Comparison of ENCODE assay signal across 12 cellular contexts in genomic region chr5:16808936-16809815, GRCh38.
DNase-seq lines count a peak whose midpoint lies in the region; ATAC-seq and TF ChIP-seq lines count a peak whose summit lies in the region.
"Had no signal": no experiment of that assay in that cellular context is flagged by ENCODE, and none has a peak within 500 bp of the region (broad histone marks: within the 10 kb centered on the region; RNA-seq: fewer than 3 reads in every experiment).

No MANE protein-coding gene starts in this region.

- CTCF ChIA-PET in AG04449 (lab: Yijun Ruan, JAX), result interaction anchor here (1.2 to 2.8 kb wide), 4 partner anchors 18 to 381 kb away, joined by 3 to 21 read pairs (median 8); no protein-coding TSS in a partner anchor

- H3K27me3 Mint-ChIP-seq in osteocyte (ENCODE audit: unreplicated experiment), result no peaks in the 10 kb centered on the region
- H3K27me3 Mint-ChIP-seq: activated CD4-positive, alpha-beta memory T cell treated with anti-CD3 and anti-CD28 coated beads, Interleukin-2, amount 10 ng/mL, durations not matched to agents 7 days and 5 days had no signal

- H3K9me3 Mint-ChIP-seq in osteocyte (ENCODE audit: unreplicated experiment), result no peaks in the 10 kb centered on the region
- H3K9me3 Mint-ChIP-seq: activated CD4-positive, alpha-beta memory T cell treated with anti-CD3 and anti-CD28 coated beads, Interleukin-2, amount 10 ng/mL, durations not matched to agents 7 days and 5 days; neural crest cell had no signal

- TF ChIP-seq CTCF in AG04449 (IDR thresholded peaks at IDR 0.05; ENCODE audit: insufficient read depth, low read length, missing control alignments), result no peak
- no peak for TF ChIP-seq CTCF in RWPE2 (IDR thresholded peaks at IDR 0.05; ENCODE audit: poor library complexity, severe bottlenecking)
- TF ChIP-seq CTCF in osteocyte (IDR thresholded peaks at IDR 0.05), result no peak

- ATAC-seq in RWPE2 (ENCODE audit: low read depth) (no peak), HG02798 (IDR thresholded peaks at IDR 0.05; ENCODE audit: poor library complexity, unreplicated experiment) (no peak), GM18868 (IDR thresholded peaks at IDR 0.05; ENCODE audit: unreplicated experiment) (no peak)

- H3K27ac Mint-ChIP-seq in osteocyte (ENCODE audit: unreplicated experiment), result peak overlapping the region; percentile 91
- H3K27ac Mint-ChIP-seq: activated CD4-positive, alpha-beta memory T cell treated with anti-CD3 and anti-CD28 coated beads, Interleukin-2, amount 10 ng/mL, durations not matched to agents 7 days and 5 days had no signal

- H3K36me3 Mint-ChIP-seq in osteocyte (ENCODE audit: unreplicated experiment), result peaks cover 3% of the 10 kb centered on the region

- no peaks in the 10 kb centered on the region for H3K27me3 ChIP-seq in RWPE2 (ENCODE audit: insufficient read depth, poor library complexity, severe bottlenecking)
- H3K27me3 ChIP-seq: SJCRH30 had no signal

- POLR2A ChIA-PET in AG04449 (lab: Yijun Ruan, JAX), result interaction anchor here (0.7 to 1.1 kb wide), 3 partner anchors 10 to 127 kb away, joined by 3 to 5 read pairs (median 3); partner anchors contain the start of gene MYO10

- no peaks in the 10 kb centered on the region for H3K36me3 ChIP-seq in RWPE2 (ENCODE audit: low read depth)
- H3K36me3 ChIP-seq: SJCRH30 had no signal

- H3K4me3 Mint-ChIP-seq in osteocyte (ENCODE audit: unreplicated experiment), result no peak overlapping the region
- H3K4me3 Mint-ChIP-seq: activated CD4-positive, alpha-beta memory T cell treated with anti-CD3 and anti-CD28 coated beads, Interleukin-2, amount 10 ng/mL, durations not matched to agents 7 days and 5 days; neural crest cell had no signal

- DNase-seq in AG04449 (ENCODE audit: low read depth, low spot score), result no peak
- no peak for DNase-seq in RWPE2 (ENCODE audit: low spot score)
- DNase-seq in fibroblast of peridontal ligament (ENCODE audit: extremely low read depth), result peak; percentile 87
- DNase-seq in osteocyte (ENCODE audit: extremely low spot score, unreplicated experiment), result no peak
- no peak for DNase-seq in NCI-H2196 treated with DMSO at 0.1 percent for 48 hours (lab: John Stamatoyannopoulos, UW; ENCODE audit: unreplicated experiment)
- no peak for DNase-seq in HUDEP-2 (lab: John Stamatoyannopoulos, UW; ENCODE audit: unreplicated experiment in 76 of 76)
- DNase-seq: activated CD4-positive, alpha-beta memory T cell treated with anti-CD3 and anti-CD28 coated beads, Interleukin-2, amount 10 ng/mL, durations not matched to agents 7 days and 5 days; effector memory CD4-positive, alpha-beta T cell had no signal

- H3K4me3 ChIP-seq in AG04449 (ENCODE audit: low read depth, low read length) (peak overlapping the region; percentile 21), RWPE2 (ENCODE audit: severe bottlenecking) (no peak overlapping the region)
- H3K4me3 ChIP-seq: SJCRH30 had no signal

- H3K4me1 Mint-ChIP-seq in osteocyte (ENCODE audit: unreplicated experiment), result peaks cover 72% of the 10 kb centered on the region
- H3K4me1 Mint-ChIP-seq: activated CD4-positive, alpha-beta memory T cell treated with anti-CD3 and anti-CD28 coated beads, Interleukin-2, amount 10 ng/mL, durations not matched to agents 7 days and 5 days had no signal

- H3K4me1 ChIP-seq in RWPE2 (ENCODE audit: insufficient read depth, poor library complexity, severe bottlenecking), result peaks cover 19% of the 10 kb centered on the region
- H3K4me1 ChIP-seq: SJCRH30 had no signal

- peak overlapping the region; percentile 6 for H3K27ac ChIP-seq in RWPE2 (ENCODE audit: poor library complexity, severe bottlenecking)
- H3K27ac ChIP-seq: SJCRH30 had no signal

- no peaks in the 10 kb centered on the region for H3K9me3 ChIP-seq in RWPE2 (ENCODE audit: severe bottlenecking)
- H3K9me3 ChIP-seq: SJCRH30 had no signal
